Comparison of ENCODE assay signal across 2 cellular contexts in genomic region chr5:139637438-139638089, GRCh38.
TF ChIP-seq lines count a peak whose summit lies in the region.

No MANE protein-coding gene starts in this region.

TF ChIP-seq in HEK293T, 16 proteins besides CTCF, POLR2A, EP300 and RAD21:
- no peak; the same call in 1 of the 2 replicates for TF ChIP-seq TARDBP (IDR thresholded peaks at IDR 0.05)
- peak; percentile 81 for TF ChIP-seq FOXM1 (IDR thresholded peaks at IDR 0.05; ENCODE audit: borderline replicate concordance)

TF ChIP-seq in H1, 55 proteins besides CTCF, POLR2A, EP300 and RAD21:
- no peak for TF ChIP-seq PHF8 (conservative IDR thresholded peaks at IDR 0.05; ENCODE audit: low read depth, low read length)
- TF ChIP-seq SP2 (IDR thresholded peaks at IDR 0.05; ENCODE audit: low read length) = no peak
- no peak for TF ChIP-seq RXRA (IDR thresholded peaks at IDR 0.05; ENCODE audit: insufficient read depth, low read depth, low read length)
- no peak for TF ChIP-seq BRCA1 (IDR thresholded peaks at IDR 0.05; ENCODE audit: low read depth, low read length)
- no peak for TF ChIP-seq RFX5 (IDR thresholded peaks at IDR 0.05; ENCODE audit: borderline replicate concordance, low read depth, low read length)
- TF ChIP-seq RBBP5 (IDR thresholded peaks at IDR 0.05; ENCODE audit: borderline replicate concordance, low read depth, low read length) = no peak
- no peak; the same call in none of the 2 replicates for TF ChIP-seq TBP (IDR thresholded peaks at IDR 0.05; ENCODE audit: low read depth, low read length)
- 0 out of 2 replicates have a peak, but pooled peaks have one; percentile 18 for TF ChIP-seq JUN (IDR thresholded peaks at IDR 0.05; ENCODE audit: low read depth, low read length)
- TF ChIP-seq HDAC6 (IDR thresholded peaks at IDR 0.05; ENCODE audit: low read depth, low read length) = no peak
- TF ChIP-seq CHD2 (IDR thresholded peaks at IDR 0.05; ENCODE audit: low read length) = no peak
- TF ChIP-seq CREB1 (IDR thresholded peaks at IDR 0.05) = no peak
- peak; percentile 73 to 75; a peak in 2 of 4 replicates for TF ChIP-seq SIN3A (conservative IDR thresholded peaks at IDR 0.05 in 1 of 2, IDR thresholded peaks at IDR 0.05 in 1 of 2; ENCODE audit: low read depth in 1 of 2, low read length in 2 of 2)
- TF ChIP-seq E2F6 (IDR thresholded peaks at IDR 0.05) = peak; percentile 73; the same call in 1 of the 2 replicates
- no peak for TF ChIP-seq ATF3 (IDR thresholded peaks at IDR 0.05; ENCODE audit: insufficient read depth, low read depth, low read length)
- no peak for TF ChIP-seq POLR2AphosphoS5 (IDR thresholded peaks at IDR 0.05; ENCODE audit: low read depth, low read length)
- TF ChIP-seq SAP30 (IDR thresholded peaks at IDR 0.05; ENCODE audit: insufficient read depth, insufficient replicate concordance, low read length) = no peak
- TF ChIP-seq POU5F1 (IDR thresholded peaks at IDR 0.05; ENCODE audit: low read depth, low read length) = no peak
- no peak for TF ChIP-seq CHD1 (IDR thresholded peaks at IDR 0.05; ENCODE audit: low read depth, low read length)
- TF ChIP-seq KDM4A (IDR thresholded peaks at IDR 0.05; ENCODE audit: low read depth, low read length, severe bottlenecking) = no peak
- TF ChIP-seq TCF12 (IDR thresholded peaks at IDR 0.05; ENCODE audit: low read depth, low read length) = no peak
- TF ChIP-seq NANOG (IDR thresholded peaks at IDR 0.05; ENCODE audit: insufficient read depth, low read depth, low read length, poor library complexity, severe bottlenecking) = peak; percentile 34
- TF ChIP-seq GTF2F1 (IDR thresholded peaks at IDR 0.05; ENCODE audit: borderline replicate concordance, low read depth, low read length) = no peak
- TF ChIP-seq SUZ12 (IDR thresholded peaks at IDR 0.05; ENCODE audit: low read length) = no peak
- no peak for TF ChIP-seq CHD7 (IDR thresholded peaks at IDR 0.05; ENCODE audit: insufficient replicate concordance, low read length)
- peak; percentile 11 for TF ChIP-seq TAF7 (optimal IDR thresholded peaks at IDR 0.05; ENCODE audit: borderline replicate concordance, low read depth, low read length)
- TF ChIP-seq MAX (IDR thresholded peaks at IDR 0.05) = peak; percentile 56; the same call in 1 of the 2 replicates
- TF ChIP-seq ASH2L (IDR thresholded peaks at IDR 0.05; ENCODE audit: low read length) = peak; percentile 57
- peak in 1 of 2 experiments; percentile 77; a peak in 2 of 4 replicates for TF ChIP-seq HDAC2 (IDR thresholded peaks at IDR 0.05; ENCODE audit: borderline replicate concordance in 1 of 2, low read depth in 2 of 2, low read length in 2 of 2)
- no peak for TF ChIP-seq RNF2 (IDR thresholded peaks at IDR 0.05; ENCODE audit: borderline replicate concordance, low read depth, low read length, missing control alignments, poor library complexity, severe bottlenecking)
- no peak for TF ChIP-seq EZH2 (IDR thresholded peaks at IDR 0.05; ENCODE audit: low read depth, low read length, severe bottlenecking)
- no peak for TF ChIP-seq KDM1A (IDR thresholded peaks at IDR 0.05; ENCODE audit: borderline replicate concordance, low read length)
- no peak; the same call in 1 of the 2 replicates for TF ChIP-seq SP4 (IDR thresholded peaks at IDR 0.05; ENCODE audit: low read length)
- peak; percentile 54 for TF ChIP-seq CTBP2 (IDR thresholded peaks at IDR 0.05; ENCODE audit: borderline replicate concordance, insufficient read depth, insufficient read length, low read length)
- peak; percentile 81; the same call in 1 of the 2 replicates for TF ChIP-seq YY1 (IDR thresholded peaks at IDR 0.05; ENCODE audit: low read depth, low read length)
- TF ChIP-seq GABPA (IDR thresholded peaks at IDR 0.05; ENCODE audit: borderline replicate concordance, insufficient read depth, low read length) = peak; percentile 79
- no peak for TF ChIP-seq FOSL1 (IDR thresholded peaks at IDR 0.05; ENCODE audit: insufficient read depth, low read depth, low read length)
- TF ChIP-seq EGR1 (IDR thresholded peaks at IDR 0.05; ENCODE audit: borderline replicate concordance, low read depth, low read length) = peak; percentile 85
- peak; percentile 30; the same call in 1 of the 2 replicates for TF ChIP-seq TEAD4 (IDR thresholded peaks at IDR 0.05; ENCODE audit: low read depth, low read length)
- TF ChIP-seq CEBPB (IDR thresholded peaks at IDR 0.05; ENCODE audit: low read depth, low read length) = no peak
- TF ChIP-seq CBX5 (IDR thresholded peaks at IDR 0.05; ENCODE audit: low read depth, low read length) = no peak
- no peak for TF ChIP-seq SRF (IDR thresholded peaks at IDR 0.05; ENCODE audit: low read depth, low read length)
- no peak for TF ChIP-seq USF2 (IDR thresholded peaks at IDR 0.05; ENCODE audit: low read length)
- TF ChIP-seq SIRT6 (IDR thresholded peaks at IDR 0.05; ENCODE audit: low read length) = no peak
- TF ChIP-seq SP1 (IDR thresholded peaks at IDR 0.05; ENCODE audit: low read depth, low read length) = peak; percentile 91
- TF ChIP-seq BACH1 (IDR thresholded peaks at IDR 0.05; ENCODE audit: low read length) = peak; percentile 78
- no peak for TF ChIP-seq KDM5A (IDR thresholded peaks at IDR 0.05; ENCODE audit: low read length)
TF ChIP-seq in H1: peak in this region for 15.
